In the genomic region with DNA sequence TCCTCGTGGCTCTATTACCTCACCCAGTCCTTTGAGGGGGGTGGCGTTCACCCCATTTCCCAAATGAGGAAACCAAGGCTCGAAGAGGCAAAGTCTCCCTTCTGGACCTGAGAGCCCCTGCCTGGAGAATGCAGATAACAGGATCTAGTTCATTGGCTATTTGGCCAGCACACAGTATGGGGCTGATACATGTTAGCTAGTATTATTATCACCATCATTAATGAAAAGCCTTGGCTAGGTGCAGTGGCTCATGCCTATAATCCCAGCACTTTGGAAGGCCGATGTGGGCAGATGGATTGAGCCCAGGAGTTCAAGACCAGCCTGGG, we compare ENCODE assay signal across 16 cellular contexts. TPM values are rescaled to one million over a fixed set of nuclear protein-coding genes. Genes with fewer than 3 reads are reported as not detected.
A peak's percentile ranks its signal among the peaks of the same experiment; 100 is the strongest.
DNase-seq lines count a peak whose midpoint lies in the region; ATAC-seq and TF ChIP-seq lines count a peak whose summit lies in the region.
"Had no signal": no experiment of that assay in that cellular context is flagged by ENCODE, and none has a peak within 500 bp of the region (broad histone marks: within the 10 kb centered on the region; RNA-seq: fewer than 3 reads in every experiment).

No MANE protein-coding gene starts in this region.

- no peaks in the 10 kb centered on the region for H3K9me3 Mint-ChIP-seq in endothelial cell (ENCODE audit: unreplicated experiment)
- H3K9me3 Mint-ChIP-seq: activated CD4-positive, alpha-beta memory T cell treated with anti-CD3 and anti-CD28 coated beads for 36 hours; CD4-positive, CD25-positive, alpha-beta regulatory T cell; natural killer cell treated with Interleukin-12 subunit alpha and Interleukin-12 subunit beta and Interleukin-15 and Interleukin-18, amount 100 ng/mL, for 72 hours; stimulated activated effector memory CD8-positive, alpha-beta T cell treated with anti-CD3 and anti-CD28 coated beads, Interleukin-12 subunit alpha, Interleukin-12 subunit beta, amount 100 ng/mL, for 72 hours had no signal

- peak overlapping the region; percentile 16 for H3K9ac ChIP-seq in NT2/D1 (ENCODE audit: insufficient read length, low read depth)
- H3K9ac ChIP-seq in neuronal stem cell (ENCODE audit: low read depth, low read length, poor library complexity), result no peak overlapping the region
- H3K9ac ChIP-seq: SK-N-SH had no signal

- H3K27me3 ChIP-seq in NT2/D1 (ENCODE audit: insufficient read depth, insufficient read length) (no peaks in the 10 kb centered on the region), neuronal stem cell (ENCODE audit: control insufficient read depth in 3 of 3, insufficient read depth in 3 of 3, low read depth in 1 of 3, low read length in 3 of 3) (no peaks in the 10 kb centered on the region), vagina (no peaks in the 10 kb centered on the region)

- H2BK5ac ChIP-seq in neuronal stem cell (ENCODE audit: low read length), result no peak overlapping the region

- no peak overlapping the region for H2BK15ac ChIP-seq in neuronal stem cell (ENCODE audit: low read length)

- peaks cover 24% of the 10 kb centered on the region for H3K4me1 Mint-ChIP-seq in endothelial cell (ENCODE audit: unreplicated experiment)

- DNase-seq in NT2/D1 (ENCODE audit: low read depth, low spot score) (no peak), endothelial cell (ENCODE audit: low spot score) (no peak), neuronal stem cell (ENCODE audit: low spot score) (no peak), vagina (ENCODE audit: extremely low spot score in 2 of 2) (no peak), NCI-H1105 treated with DMSO at 0.1 percent for 48 hours (lab: John Stamatoyannopoulos, UW) (no peak), GM10266 (ENCODE audit: extremely low spot score) (no peak)
- DNase-seq: activated CD4-positive, alpha-beta memory T cell treated with anti-CD3 and anti-CD28 coated beads for 36 hours; CD4-positive, CD25-positive, alpha-beta regulatory T cell; Karpas-422; NCI-H1436 treated with DMSO at 0.1 percent for 48 hours had no signal

- no peak overlapping the region for H2AFZ ChIP-seq in neuronal stem cell (ENCODE audit: low read length)

- H3K4me1 ChIP-seq in NT2/D1 (ENCODE audit: insufficient read depth, insufficient read length), result peaks cover 26% of the 10 kb centered on the region
- peaks cover 23% of the 10 kb centered on the region in 2 donors for H3K4me1 ChIP-seq in neuronal stem cell (ENCODE audit: control insufficient read depth in 2 of 2, insufficient read depth in 1 of 2, low read depth in 1 of 2, low read length in 2 of 2)
- peaks cover 48% of the 10 kb centered on the region for H3K4me1 ChIP-seq in vagina

- H3K4me3 ChIP-seq in NT2/D1 (ENCODE audit: insufficient read length, low read depth) (no peak overlapping the region), neuronal stem cell (ENCODE audit: low read length in 2 of 2) (no peak overlapping the region), vagina (no peak overlapping the region)
- H3K4me3 ChIP-seq: GM12878, skin epidermis had no signal

- H2AK5ac ChIP-seq in neuronal stem cell (ENCODE audit: low read depth, low read length), result peak overlapping the region; percentile 7

- ATAC-seq in HG03025 (IDR thresholded peaks at IDR 0.05; ENCODE audit: low FRiP score, unreplicated experiment), result no peak
- ATAC-seq: GM12878; natural killer cell treated with Interleukin-12 subunit alpha and Interleukin-12 subunit beta and Interleukin-15 and Interleukin-18, amount 100 ng/mL, for 72 hours; stimulated activated effector memory CD8-positive, alpha-beta T cell treated with anti-CD3 and anti-CD28 coated beads, Interleukin-12 subunit alpha, Interleukin-12 subunit beta, amount 100 ng/mL, for 72 hours had no signal

- no peak overlapping the region for H3K4me3 Mint-ChIP-seq in endothelial cell (ENCODE audit: unreplicated experiment)
- H3K4me3 Mint-ChIP-seq: activated CD4-positive, alpha-beta memory T cell treated with anti-CD3 and anti-CD28 coated beads for 36 hours; natural killer cell treated with Interleukin-12 subunit alpha and Interleukin-12 subunit beta and Interleukin-15 and Interleukin-18, amount 100 ng/mL, for 72 hours; stimulated activated effector memory CD8-positive, alpha-beta T cell treated with anti-CD3 and anti-CD28 coated beads, Interleukin-12 subunit alpha, Interleukin-12 subunit beta, amount 100 ng/mL, for 72 hours had no signal

- H3K36me3 ChIP-seq in NT2/D1 (ENCODE audit: insufficient read depth, insufficient read length, low read length) (peaks cover 6% of the 10 kb centered on the region), neuronal stem cell (replicated peaks in 1 of 2; ENCODE audit: control insufficient read depth in 2 of 2, insufficient read depth in 2 of 2, low read length in 2 of 2) (peaks cover 0 to 8% of the 10 kb centered on the region in 2 donors), vagina (no peaks in the 10 kb centered on the region)

- H3K9me3 ChIP-seq in NT2/D1 (ENCODE audit: insufficient read depth, low read length) (no peaks in the 10 kb centered on the region), neuronal stem cell (replicated peaks in 1 of 2; ENCODE audit: control insufficient read depth in 2 of 2, insufficient read depth in 1 of 2, low read depth in 1 of 2, low read length in 2 of 2) (no peaks in the 10 kb centered on the region), vagina (no peaks in the 10 kb centered on the region)
- H3K9me3 ChIP-seq: SK-N-SH had no signal

- TF ChIP-seq CTCF in endothelial cell (IDR thresholded peaks at IDR 0.05; ENCODE audit: unreplicated experiment) (no peak), vagina (IDR thresholded peaks at IDR 0.05) (no peak), GM10266 (IDR thresholded peaks at IDR 0.05; ENCODE audit: control insufficient read depth, insufficient read depth, low read depth, missing control alignments) (no peak)

- no peak overlapping the region for H3K4me2 ChIP-seq in neuronal stem cell (ENCODE audit: insufficient read depth, low read length, poor library complexity, severe bottlenecking)
- H3K4me2 ChIP-seq: SK-N-SH had no signal

- H3K4ac ChIP-seq in neuronal stem cell (ENCODE audit: low read length), result no peak overlapping the region

- no peak overlapping the region for H4K8ac ChIP-seq in neuronal stem cell (ENCODE audit: low read depth, low read length)

- intact Hi-C loops in vagina (cut with DNase I), result no loop called here

- H3K14ac ChIP-seq in neuronal stem cell (ENCODE audit: low read length), result no peak overlapping the region

- no peak for TF ChIP-seq POLR2A in vagina (IDR thresholded peaks at IDR 0.05)

- H3K27ac Mint-ChIP-seq in endothelial cell (ENCODE audit: unreplicated experiment), result peak overlapping the region; percentile 48
- H3K27ac Mint-ChIP-seq: activated CD4-positive, alpha-beta memory T cell treated with anti-CD3 and anti-CD28 coated beads for 36 hours; natural killer cell treated with Interleukin-12 subunit alpha and Interleukin-12 subunit beta and Interleukin-15 and Interleukin-18, amount 100 ng/mL, for 72 hours had no signal

- no peak overlapping the region for H4K91ac ChIP-seq in neuronal stem cell (ENCODE audit: low read depth, low read length, poor library complexity)

- no peak overlapping the region for H2BK120ac ChIP-seq in neuronal stem cell (ENCODE audit: low read depth, low read length)

- H3K18ac ChIP-seq in neuronal stem cell (ENCODE audit: low read length), result no peak overlapping the region

- WGBS in neuronal stem cell (ENCODE audit: extremely low coverage in 2 of 2, insufficient read length in 2 of 2, insufficient replicate concordance in 1 of 2), 2 donors, result no CpG with 5 or more reads among the region's 4 CpGs

- no peak overlapping the region for H2BK12ac ChIP-seq in neuronal stem cell (ENCODE audit: low read length)

- no peak overlapping the region for H3K23ac ChIP-seq in neuronal stem cell (ENCODE audit: low read depth, low read length, poor library complexity)

- peaks cover 20% of the 10 kb centered on the region for H3K79me1 ChIP-seq in neuronal stem cell (ENCODE audit: low read depth, low read length)

- H3K36me3 Mint-ChIP-seq in endothelial cell (ENCODE audit: low read depth, unreplicated experiment), result peaks cover 5% of the 10 kb centered on the region
- H3K36me3 Mint-ChIP-seq: natural killer cell treated with Interleukin-12 subunit alpha and Interleukin-12 subunit beta and Interleukin-15 and Interleukin-18, amount 100 ng/mL, for 72 hours had no signal

- H3K27ac ChIP-seq in neuronal stem cell (replicated peaks; ENCODE audit: low read length) (no peak overlapping the region), vagina (peak overlapping the region; percentile 70)

- peaks cover 3% of the 10 kb centered on the region for H3K27me3 Mint-ChIP-seq in endothelial cell (ENCODE audit: unreplicated experiment)
- H3K27me3 Mint-ChIP-seq: activated CD4-positive, alpha-beta memory T cell treated with anti-CD3 and anti-CD28 coated beads for 36 hours; CD4-positive, CD25-positive, alpha-beta regulatory T cell; natural killer cell treated with Interleukin-12 subunit alpha and Interleukin-12 subunit beta and Interleukin-15 and Interleukin-18, amount 100 ng/mL, for 72 hours had no signal

RNA-seq across cellular contexts. Expression of gene SH3GLB2, which starts 4.3 kb away (rescaled TPM):
- total RNA-seq in endothelial cell (ENCODE audit: unreplicated experiment), result 94.3 TPM
- polyA plus RNA-seq in neuronal stem cell (2013, experiment 1 of 2), result 36.6 TPM
- polyA plus RNA-seq in neuronal stem cell (2013, experiment 2 of 2), result 33.2 TPM
- 86.2 TPM for total RNA-seq in vagina

RNA-seq across cellular contexts. Expression of gene MIGA2, which starts 12.6 kb away (rescaled TPM):
- 32.9 TPM for total RNA-seq in endothelial cell (ENCODE audit: unreplicated experiment)
- 12.8 TPM for polyA plus RNA-seq in neuronal stem cell (2013, experiment 1 of 2)
- 13.2 TPM for polyA plus RNA-seq in neuronal stem cell (2013, experiment 2 of 2)
- 35.1 TPM for total RNA-seq in vagina

RNA-seq across cellular contexts. Expression of gene DOLPP1, which starts 57.0 kb away (rescaled TPM):
- total RNA-seq in endothelial cell (ENCODE audit: unreplicated experiment) (21.4 TPM), vagina (3.2 TPM)
- 34.9 TPM for polyA plus RNA-seq in neuronal stem cell (2013, experiment 1 of 2)
- 34.1 TPM for polyA plus RNA-seq in neuronal stem cell (2013, experiment 2 of 2)
